ENCODE assay signal across 12 cellular contexts in genomic region chr3:188881954-188882641, GRCh38.
DNase-seq lines count a peak whose midpoint lies in the region; ATAC-seq and TF ChIP-seq lines count a peak whose summit lies in the region.
"Had no signal": no experiment of that assay in that cellular context is flagged by ENCODE, and none has a peak within 500 bp of the region (broad histone marks: within the 10 kb centered on the region; RNA-seq: fewer than 3 reads in every experiment).

No MANE protein-coding gene starts in this region.

- intact Hi-C loops in left ventricle myocardium superior (cut with micrococcal nuclease), result no loop called here
- intact Hi-C loops in cardiac septum (cut with DNase I), result no loop called here
- intact Hi-C loops in aorta (cut with DNase I), result no loop called here

- H3K36me3 ChIP-seq in kidney epithelial cell (ENCODE audit: control insufficient read depth, insufficient read depth, low read length) (peaks cover 1% of the 10 kb centered on the region), aorta (ENCODE audit: control insufficient read depth in 1 of 2, insufficient read depth in 2 of 2, low read length in 1 of 2) (peaks cover 0 to 8% of the 10 kb centered on the region in 2 donors)
- H3K36me3 ChIP-seq: BE2C had no signal

- DNase-seq in left ventricle myocardium superior, result no peak
- no peak for DNase-seq in cardiac septum (ENCODE audit: low spot score)
- DNase-seq in amniotic stem cell (lab: John Stamatoyannopoulos, UW), result peak; percentile 36
- DNase-seq in kidney epithelial cell (ENCODE audit: low read depth), result peak; percentile 70
- DNase-seq in aorta, result no peak
- no peak for DNase-seq in NCI-H1930 (lab: John Stamatoyannopoulos, UW)
- DNase-seq: activated CD4-positive, alpha-beta memory T cell treated with anti-CD3 and anti-CD28 coated beads, Interleukin-2, amount 10 ng/mL, durations not matched to agents 7 days and 5 days; BE2C; body of pancreas; NCI-H1092 treated with DMSO at 0.1 percent for 48 hours had no signal

- peak overlapping the region in 1 of 2 donors; percentile 87 for H3K27ac ChIP-seq in aorta (ENCODE audit: low read depth in 1 of 2, low read length in 2 of 2)
- H3K27ac ChIP-seq: body of pancreas had no signal

- peaks cover 0 to 4% of the 10 kb centered on the region in 2 donors for H3K4me1 ChIP-seq in aorta (ENCODE audit: control insufficient read depth in 1 of 2, insufficient read depth in 2 of 2, low read length in 2 of 2)
- H3K4me1 ChIP-seq: BE2C, body of pancreas had no signal

- no peaks in the 10 kb centered on the region for H3K9me3 ChIP-seq in aorta (ENCODE audit: control insufficient read depth, low read length)
- H3K9me3 ChIP-seq: BE2C, body of pancreas had no signal

- H3K4me3 ChIP-seq in kidney epithelial cell (ENCODE audit: low read depth, low read length) (no peak overlapping the region), aorta (ENCODE audit: low read length in 2 of 2) (no peak overlapping the region)
- H3K4me3 ChIP-seq: body of pancreas had no signal

- no peaks in the 10 kb centered on the region for H3K27me3 ChIP-seq in kidney epithelial cell (ENCODE audit: control insufficient read depth, insufficient read depth, low read length)
- no peaks in the 10 kb centered on the region for H3K27me3 ChIP-seq in aorta (ENCODE audit: control insufficient read depth in 1 of 2, insufficient read depth in 2 of 2, low read length in 1 of 2)
- H3K27me3 ChIP-seq: body of pancreas had no signal

- ATAC-seq in left ventricle myocardium superior (peak; percentile 44), aorta (ENCODE audit: low FRiP score) (peak; percentile 72), HG02610 (IDR thresholded peaks at IDR 0.05; ENCODE audit: unreplicated experiment) (no peak), HG02938 (IDR thresholded peaks at IDR 0.05; ENCODE audit: unreplicated experiment) (no peak)
- ATAC-seq: body of pancreas had no signal

- no peak for TF ChIP-seq CTCF in kidney epithelial cell (IDR thresholded peaks at IDR 0.05; ENCODE audit: insufficient read depth, low read length, poor library complexity, severe bottlenecking)

Comparison
In these comparisons a context has a peak if more than half of its experiments do, and no peak if none do; other contexts are left out.
1. ATAC-seq: peak in left ventricle myocardium superior (single experiment) and aorta (single experiment); none in HG02610 (single experiment) and HG02938 (single experiment).
2. DNase-seq: peak in amniotic stem cell (single experiment) and kidney epithelial cell (single experiment); none in left ventricle myocardium superior (single experiment), cardiac septum (single experiment), aorta (0 of 2) and NCI-H1930 (0 of 2).